20 cellular contexts compared by ENCODE assay signal in the genomic region with DNA sequence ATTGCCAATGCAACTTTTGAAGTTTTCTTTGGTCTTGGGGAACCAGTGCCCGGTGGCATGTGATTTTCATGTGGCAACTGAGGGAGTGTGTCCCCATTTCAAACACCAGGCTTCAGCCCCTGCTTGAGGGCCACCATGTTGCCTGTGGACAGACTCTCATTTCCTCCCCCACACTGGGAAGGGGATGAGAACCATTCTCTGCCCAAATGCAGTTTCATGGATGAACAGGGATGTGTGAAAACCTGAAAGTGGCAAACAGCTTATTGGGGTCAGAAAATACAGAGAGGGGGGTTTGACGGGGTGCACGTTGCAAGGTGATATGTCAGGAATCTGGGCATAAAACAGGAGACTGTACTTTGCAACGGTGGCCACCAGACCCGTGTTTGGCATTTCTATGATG. TPM values are rescaled to one million over a fixed set of nuclear protein-coding genes. Genes with fewer than 3 reads are reported as not detected.
A peak's percentile ranks its signal among the peaks of the same experiment; 100 is the strongest.
DNase-seq lines count a peak whose midpoint lies in the region; ATAC-seq and TF ChIP-seq lines count a peak whose summit lies in the region.
"Had no signal": no experiment of that assay in that cellular context is flagged by ENCODE, and none has a peak within 500 bp of the region (broad histone marks: within the 10 kb centered on the region; RNA-seq: fewer than 3 reads in every experiment).

No MANE protein-coding gene starts in this region.

- no peaks in the 10 kb centered on the region for H3K4me1 Mint-ChIP-seq in glutamatergic neuron (ENCODE audit: low read depth, unreplicated experiment)

- no peak for TF ChIP-seq POLR2A in esophagus squamous epithelium (IDR thresholded peaks at IDR 0.05)

- no peaks in the 10 kb centered on the region for H3K27me3 Mint-ChIP-seq in glutamatergic neuron (ENCODE audit: unreplicated experiment)

- H3K27me3 ChIP-seq in neuronal stem cell (ENCODE audit: control insufficient read depth in 3 of 3, insufficient read depth in 3 of 3, low read depth in 1 of 3, low read length in 3 of 3) (no peaks in the 10 kb centered on the region), esophagus squamous epithelium (no peaks in the 10 kb centered on the region)
- H3K27me3 ChIP-seq: BLaER1 had no signal

- H4K91ac ChIP-seq in neuronal stem cell (ENCODE audit: low read depth, low read length, poor library complexity), result no peak overlapping the region

- H3K18ac ChIP-seq in neuronal stem cell (ENCODE audit: low read length), result no peak overlapping the region

- no peak overlapping the region for H3K9ac ChIP-seq in neuronal stem cell (ENCODE audit: low read depth, low read length, poor library complexity)
- H3K9ac ChIP-seq: BLaER1, GM23248 had no signal

- H2BK12ac ChIP-seq in neuronal stem cell (ENCODE audit: low read length), result peak overlapping the region; percentile 76

- no peak overlapping the region for H4K8ac ChIP-seq in neuronal stem cell (ENCODE audit: low read depth, low read length)

- H3K14ac ChIP-seq in neuronal stem cell (ENCODE audit: low read length), result no peak overlapping the region

- peaks cover 2 to 13% of the 10 kb centered on the region in 2 donors for H3K4me1 ChIP-seq in neuronal stem cell (ENCODE audit: control insufficient read depth in 2 of 2, insufficient read depth in 1 of 2, low read depth in 1 of 2, low read length in 2 of 2)
- peaks cover 0 to 42% (median 5%) of the 10 kb centered on the region in 3 donors for H3K4me1 ChIP-seq in esophagus squamous epithelium
- H3K4me1 ChIP-seq: A549 had no signal

- no peak overlapping the region for H2BK5ac ChIP-seq in neuronal stem cell (ENCODE audit: low read length)

- peak overlapping the region; percentile 66 for H2AK5ac ChIP-seq in neuronal stem cell (ENCODE audit: low read depth, low read length)

- H3K27ac Mint-ChIP-seq in glutamatergic neuron (ENCODE audit: unreplicated experiment), result no peak overlapping the region
- H3K27ac Mint-ChIP-seq: CD14-positive monocyte; CD4-positive, alpha-beta memory T cell had no signal

- intact Hi-C loops in esophagus squamous epithelium (cut with DNase I), result no loop called here

- no peak overlapping the region for H2BK120ac ChIP-seq in neuronal stem cell (ENCODE audit: low read depth, low read length)

- H3K9me3 ChIP-seq in neuronal stem cell (replicated peaks in 1 of 2; ENCODE audit: control insufficient read depth in 2 of 2, insufficient read depth in 1 of 2, low read depth in 1 of 2, low read length in 2 of 2) (peaks cover 0 to 11% of the 10 kb centered on the region in 2 donors), esophagus squamous epithelium (no peaks in the 10 kb centered on the region)
- H3K9me3 ChIP-seq: A549, BLaER1 had no signal

- H3K36me3 Mint-ChIP-seq in glutamatergic neuron (ENCODE audit: unreplicated experiment), result peaks cover 4% of the 10 kb centered on the region
- H3K36me3 Mint-ChIP-seq: CD14-positive monocyte; CD4-positive, alpha-beta memory T cell had no signal

- no peak overlapping the region for H3K4ac ChIP-seq in neuronal stem cell (ENCODE audit: low read length)

- no peak overlapping the region for H2AFZ ChIP-seq in neuronal stem cell (ENCODE audit: low read length)
- H2AFZ ChIP-seq: GM23248 had no signal

- no peaks in the 10 kb centered on the region for H3K79me1 ChIP-seq in neuronal stem cell (ENCODE audit: low read depth, low read length)

- H3K4me3 Mint-ChIP-seq in glutamatergic neuron (ENCODE audit: unreplicated experiment), result no peak overlapping the region
- H3K4me3 Mint-ChIP-seq: CD14-positive monocyte; CD4-positive, alpha-beta memory T cell had no signal

- H3K36me3 ChIP-seq in neuronal stem cell (replicated peaks in 1 of 2; ENCODE audit: control insufficient read depth in 2 of 2, insufficient read depth in 2 of 2, low read length in 2 of 2) (no peaks in the 10 kb centered on the region), esophagus squamous epithelium (peaks cover 0 to 28% (median 6%) of the 10 kb centered on the region in 3 donors)
- H3K36me3 ChIP-seq: BLaER1 had no signal

- no peak for TF ChIP-seq CTCF in glutamatergic neuron (IDR thresholded peaks at IDR 0.05; ENCODE audit: partially characterized antibody, unreplicated experiment)
- TF ChIP-seq CTCF in esophagus squamous epithelium (IDR thresholded peaks at IDR 0.05), result no peak

- WGBS in neuronal stem cell (ENCODE audit: extremely low coverage in 2 of 2, insufficient read length in 2 of 2, insufficient replicate concordance in 1 of 2), 2 donors, result no CpG with 5 or more reads among the region's 5 CpGs
- WGBS in esophagus squamous epithelium, 2 donors, result 86 to 89% methylated on average over 4 to 5 of the region's 5 CpGs

- H3K4me2 ChIP-seq in neuronal stem cell (ENCODE audit: insufficient read depth, low read length, poor library complexity, severe bottlenecking), result no peak overlapping the region
- H3K4me2 ChIP-seq: A549, BLaER1 had no signal

- no peak for ATAC-seq in GM19397 (IDR thresholded peaks at IDR 0.05; ENCODE audit: unreplicated experiment)
- ATAC-seq: A549 had no signal

- H3K9me3 Mint-ChIP-seq in glutamatergic neuron (ENCODE audit: unreplicated experiment), result peaks cover 5% of the 10 kb centered on the region
- H3K9me3 Mint-ChIP-seq: CD4-positive, alpha-beta memory T cell had no signal

- H3K27ac ChIP-seq in neuronal stem cell (replicated peaks; ENCODE audit: low read length) (no peak overlapping the region), temporal lobe (ENCODE audit: low read depth, low read length) (peak overlapping the region; percentile 17), esophagus squamous epithelium (no peak overlapping the region)
- H3K27ac ChIP-seq: 22Rv1, A549, BLaER1, GM23248 had no signal

- DNase-seq in activated effector memory CD4-positive, alpha-beta T cell treated with anti-CD3 and anti-CD28 coated beads, Interleukin-2, amount 50 U/mL, for 16 hours, result peak; percentile 24
- DNase-seq in activated effector memory CD4-positive, alpha-beta T cell treated with Interleukin-2 at 50 U/mL for 16 hours, result no peak
- DNase-seq in ecto neural progenitor cell (ENCODE audit: low spot score) (peak; percentile 25), neuronal stem cell (ENCODE audit: low spot score) (no peak), glutamatergic neuron (no peak), esophagus squamous epithelium (lab: John Stamatoyannopoulos, UW) (no peak)
- DNase-seq: CD4-positive, alpha-beta memory T cell; DMS153; DMS79; GDM1; GM23248; HCEC 1CT had no signal

- no peak overlapping the region for H3K4me3 ChIP-seq in neuronal stem cell (ENCODE audit: low read length in 2 of 2)
- H3K4me3 ChIP-seq in esophagus squamous epithelium, result no peak overlapping the region
- H3K4me3 ChIP-seq: A549, BLaER1, GM23248 had no signal

- no peak overlapping the region for H3K23ac ChIP-seq in neuronal stem cell (ENCODE audit: low read depth, low read length, poor library complexity)

- no peak overlapping the region for H2BK15ac ChIP-seq in neuronal stem cell (ENCODE audit: low read length)

RNA-seq across cellular contexts. Expression of gene FAM107A, which starts 6.3 kb away (rescaled TPM):
- polyA plus RNA-seq in neuronal stem cell (2013, experiment 1 of 2), result 2.1 TPM
- 2.0 TPM for polyA plus RNA-seq in neuronal stem cell (2013, experiment 2 of 2)
- total RNA-seq in temporal lobe (32.2 TPM), glutamatergic neuron (ENCODE audit: unreplicated experiment) (not detected), esophagus squamous epithelium (10 to 100 TPM in 2 of 4 donors, 1 to 10 TPM in 2; 3.9 to 78.6 (median 10.8) TPM)
- total RNA-seq: CD4-positive, alpha-beta memory T cell; H4 had no signal
- polyA plus RNA-seq: CD14-positive monocyte; CD4-positive, alpha-beta memory T cell had no signal

RNA-seq across cellular contexts. Expression of gene ACOX2, which starts 33.9 kb away (rescaled TPM):
- polyA plus RNA-seq in neuronal stem cell (2013, experiment 1 of 2), result 6.1 TPM
- polyA plus RNA-seq in neuronal stem cell (2013, experiment 2 of 2), result 5.8 TPM
- 0.98 TPM for total RNA-seq in temporal lobe
- total RNA-seq in glutamatergic neuron (ENCODE audit: unreplicated experiment), result 0.59 TPM
- total RNA-seq in esophagus squamous epithelium, result 10 to 100 TPM in 2 of 4 donors, 1 to 10 TPM in 2; 5.3 to 14.1 (median 10.0) TPM
- total RNA-seq: CD4-positive, alpha-beta memory T cell; HT-29 had no signal
- polyA plus RNA-seq: CD4-positive, alpha-beta memory T cell had no signal

Comparison
In these comparisons a context has a peak if more than half of its experiments do, and no peak if none do; other contexts are left out.
1. DNase-seq: peak in activated effector memory CD4-positive, alpha-beta T cell treated with anti-CD3 and anti-CD28 coated beads, Interleukin-2, amount 50 U/mL, for 16 hours (single experiment) and ecto neural progenitor cell (single experiment); none in activated effector memory CD4-positive, alpha-beta T cell treated with Interleukin-2 at 50 U/mL for 16 hours (single experiment), neuronal stem cell (single experiment), glutamatergic neuron (single experiment) and esophagus squamous epithelium (single experiment).